15 cellular contexts compared by ENCODE assay signal in the genomic region with DNA sequence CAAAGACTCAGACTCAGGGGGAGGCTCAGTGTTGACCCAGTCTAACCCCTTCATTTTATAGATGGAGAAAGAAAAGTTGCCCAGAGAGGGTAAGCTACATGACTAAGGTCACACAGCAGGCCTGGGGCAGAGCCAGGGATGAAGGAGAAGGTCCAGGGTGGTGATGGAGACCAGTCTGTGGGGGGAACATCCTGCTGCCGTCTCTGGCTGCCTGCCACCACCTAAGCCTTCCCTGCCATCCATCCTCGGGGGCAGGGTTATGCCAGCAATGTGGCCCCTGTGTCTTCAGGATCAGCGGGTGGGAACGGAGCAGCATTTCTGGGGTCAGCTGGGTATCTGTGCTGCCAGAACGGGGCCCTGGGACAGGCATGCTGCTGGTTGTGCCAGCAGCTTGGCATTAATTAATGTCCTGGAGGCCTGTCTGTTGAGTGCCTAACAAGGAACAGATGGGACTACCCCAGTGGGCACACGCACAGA. TPM values are rescaled to one million over a fixed set of nuclear protein-coding genes. Genes with fewer than 3 reads are reported as not detected.
DNase-seq lines count a peak whose midpoint lies in the region; ATAC-seq, FAIRE-seq and TF ChIP-seq lines count a peak whose summit lies in the region.
"Had no signal": no experiment of that assay in that cellular context is flagged by ENCODE, and none has a peak within 500 bp of the region (broad histone marks: within the 10 kb centered on the region; RNA-seq: fewer than 3 reads in every experiment).

No MANE protein-coding gene starts in this region.

- H4K20me1 ChIP-seq in hepatocyte (ENCODE audit: insufficient read depth, poor library complexity, severe bottlenecking) = peaks cover 26% of the 10 kb centered on the region

- WGBS in hepatocyte (ENCODE audit: low lambda C conversion rate, missing lambda C conversion rate) = 73% methylated on average over 6 of the region's 6 CpGs
- WGBS in small intestine, 3 donors = 37 to 64% (median 56%) methylated on average over 5 to 6 of the region's 6 CpGs

- no peak for ATAC-seq in HG02571 (IDR thresholded peaks at IDR 0.05; ENCODE audit: unreplicated experiment)
- ATAC-seq in effector memory CD8-positive, alpha-beta T cell (replicated peaks) = no peak

- H3K36me3 ChIP-seq in SJCRH30 (no peaks in the 10 kb centered on the region), hepatocyte (replicated peaks; ENCODE audit: insufficient read depth, low read depth) (no peaks in the 10 kb centered on the region), small intestine (ENCODE audit: control insufficient read depth in 2 of 2, insufficient read depth in 2 of 2, low read length in 2 of 2) (no peaks in the 10 kb centered on the region)

- H3K36me3 Mint-ChIP-seq in effector memory CD8-positive, alpha-beta T cell (ENCODE audit: insufficient read depth) = peaks cover 4% of the 10 kb centered on the region

- H3K9me3 Mint-ChIP-seq in effector memory CD8-positive, alpha-beta T cell = no peaks in the 10 kb centered on the region

- no peaks in the 10 kb centered on the region for H3K27me3 Mint-ChIP-seq in effector memory CD8-positive, alpha-beta T cell

- H3K27ac ChIP-seq in SJCRH30 (no peak overlapping the region), hepatocyte (peak overlapping the region; percentile 93), small intestine (ENCODE audit: low read depth in 1 of 2, low read length in 1 of 2) (peak overlapping the region; percentile 84 to 86)

- H3K9me2 ChIP-seq in hepatocyte (replicated peaks; ENCODE audit: insufficient read depth) = no peaks in the 10 kb centered on the region

- no peak overlapping the region for H3K4me3 Mint-ChIP-seq in effector memory CD8-positive, alpha-beta T cell

- no peak for TF ChIP-seq CTCF in hepatocyte (IDR thresholded peaks at IDR 0.05; ENCODE audit: poor library complexity)

- no peak overlapping the region for H2AFZ ChIP-seq in hepatocyte

- H3K27ac Mint-ChIP-seq in effector memory CD8-positive, alpha-beta T cell = peak overlapping the region in 1 of 2 donors; percentile 39

- H3K4me3 ChIP-seq in SJCRH30 (peak overlapping the region; percentile 52; the same call in 1 of the 2 replicates), hepatocyte (no peak overlapping the region), small intestine (ENCODE audit: low read depth in 1 of 2, low read length in 2 of 2) (no peak overlapping the region)
- H3K4me3 ChIP-seq: lung had no signal

- no peak for FAIRE-seq in small intestine (lab: Jason Lieb, UNC)
- FAIRE-seq: TTC549 had no signal

- H3K4me1 Mint-ChIP-seq in effector memory CD8-positive, alpha-beta T cell (ENCODE audit: low read depth in 2 of 2) = peaks cover 18 to 23% of the 10 kb centered on the region in 2 donors

- H3K4me1 ChIP-seq in SJCRH30 (no peaks in the 10 kb centered on the region; the same call in 1 of the 2 replicates), hepatocyte (ENCODE audit: insufficient read depth) (peaks cover 81% of the 10 kb centered on the region), small intestine (ENCODE audit: control insufficient read depth in 2 of 2, insufficient read depth in 1 of 2, low read depth in 1 of 2, low read length in 1 of 2) (peaks cover 0 to 7% of the 10 kb centered on the region in 2 donors)

- no peaks in the 10 kb centered on the region for H3K9me3 ChIP-seq in SJCRH30 (replicated peaks)
- no peaks in the 10 kb centered on the region for H3K9me3 ChIP-seq in hepatocyte (ENCODE audit: low read depth)
- H3K9me3 ChIP-seq in small intestine (ENCODE audit: control insufficient read depth, low read depth) = no peaks in the 10 kb centered on the region

- H3K4me2 ChIP-seq in hepatocyte = peak overlapping the region; percentile 84

- peaks cover 87% of the 10 kb centered on the region for H3K79me2 ChIP-seq in hepatocyte

- 0 out of 2 replicates have a peak, but pooled peaks cover 5% of the 10 kb centered on the region for H3K27me3 ChIP-seq in SJCRH30
- no peaks in the 10 kb centered on the region for H3K27me3 ChIP-seq in hepatocyte
- no peaks in the 10 kb centered on the region for H3K27me3 ChIP-seq in small intestine (ENCODE audit: control insufficient read depth in 2 of 2, insufficient read depth in 2 of 2, low read length in 2 of 2)

- peak; percentile 84 for DNase-seq in DMS 273 (lab: John Stamatoyannopoulos, UW; ENCODE audit: unreplicated experiment)
- DNase-seq in SJCRH30 = no peak
- DNase-seq in hepatocyte (ENCODE audit: low spot score) = no peak
- no peak for DNase-seq in small intestine
- no peak for DNase-seq in kidney tubule cell (ENCODE audit: low spot score)
- DNase-seq in GM19238 (ENCODE audit: insufficient read length, low spot score) = no peak
- DNase-seq in effector memory CD8-positive, alpha-beta T cell = no peak
- DNase-seq: activated CD4-positive, alpha-beta T cell treated with anti-CD3 and anti-CD28 coated beads, Interleukin-2, amount 50 U/mL, for 4 hours; activated T-cell treated with anti-CD3 and anti-CD28 coated beads, Interleukin-2, amount 50 U/mL, for 48 hours; amniotic stem cell; dermis blood vessel endothelial cell; DMS79 had no signal

RNA-seq across cellular contexts. Expression of a gene that starts 5.5 kb away (rescaled TPM):
- 10.4 and 13.0 TPM in 2 replicates for total RNA-seq in SJCRH30 (2014; rRNA removed; shearing (Covaris generic))
- total RNA-seq in hepatocyte = 112 and 122 TPM in 2 replicates
- 96.3 and 106 TPM in 2 replicates for polyA plus RNA-seq in hepatocyte
- 100 to 1,000 TPM in 2 of 3 donors, 10 to 100 TPM in 1; 53.0 to 135 (median 112) TPM for polyA plus RNA-seq in small intestine

RNA-seq across cellular contexts. Expression of a gene that starts 18.3 kb away (rescaled TPM):
- 151 and 156 TPM in 2 replicates for total RNA-seq in SJCRH30 (2014; rRNA removed; shearing (Covaris generic))
- total RNA-seq in hepatocyte = 92.5 and 101 TPM in 2 replicates
- polyA plus RNA-seq in hepatocyte (49.0 and 56.6 TPM in 2 replicates), small intestine (10 to 100 TPM; 51.7 to 65.5 (median 57.3) TPM)

RNA-seq across cellular contexts. Expression of a gene that starts 33.5 kb away (rescaled TPM):
- 54.9 and 58.6 TPM in 2 replicates for total RNA-seq in SJCRH30 (2014; rRNA removed; shearing (Covaris generic))
- total RNA-seq in hepatocyte = 57.1 and 61.9 TPM in 2 replicates
- polyA plus RNA-seq in hepatocyte (63.2 and 81.5 TPM in 2 replicates), small intestine (100 to 1,000 TPM in 2 of 3 donors, 10 to 100 TPM in 1; 88.0 to 177 (median 125) TPM)

RNA-seq across cellular contexts. Expression of a gene that starts 33.6 kb away (rescaled TPM):
- total RNA-seq in SJCRH30 (2014; rRNA removed; shearing (Covaris generic)) = 84.8 and 90.5 TPM in 2 replicates
- total RNA-seq in hepatocyte = 53.1 and 54.2 TPM in 2 replicates
- polyA plus RNA-seq in hepatocyte = 53.7 and 56.1 TPM in 2 replicates
- 10 to 100 TPM; 39.4 to 55.9 (median 49.6) TPM for polyA plus RNA-seq in small intestine

RNA-seq across cellular contexts. Expression of a gene that starts 55.6 kb away (rescaled TPM):
- 9.7 and 11.1 TPM in 2 replicates for total RNA-seq in SJCRH30 (2014; rRNA removed; shearing (Covaris generic))
- total RNA-seq in hepatocyte = 10.5 and 11.4 TPM in 2 replicates
- polyA plus RNA-seq in hepatocyte (13.1 and 17.2 TPM in 2 replicates), small intestine (1 to 10 TPM; 1.1 to 2.8 (median 1.6) TPM)
